8 cellular contexts compared by ENCODE assay signal in genomic region chr2:174546519-174547506, GRCh38. TPM values are rescaled to one million over a fixed set of nuclear protein-coding genes. Genes with fewer than 3 reads are reported as not detected.
DNase-seq lines count a peak whose midpoint lies in the region; ATAC-seq and TF ChIP-seq lines count a peak whose summit lies in the region.

No MANE protein-coding gene starts in this region.

- H4K20me1 ChIP-seq in OCI-LY3 (ENCODE audit: insufficient read depth, low read length), result no peaks in the 10 kb centered on the region

- H3K27ac ChIP-seq in OCI-LY3 (ENCODE audit: low read length) (no peak overlapping the region), body of pancreas (no peak overlapping the region)

- intact Hi-C loops in body of pancreas (cut with DNase I), result no loop called here

- no peak for TF ChIP-seq POLR2A in body of pancreas (IDR thresholded peaks at IDR 0.05)

- no peaks in the 10 kb centered on the region for H3K27me3 ChIP-seq in OCI-LY3 (ENCODE audit: low read depth, low read length)
- no peaks in the 10 kb centered on the region for H3K27me3 ChIP-seq in body of pancreas

- DNase-seq in D341Med (ENCODE audit: low spot score) (peak; percentile 64), body of pancreas (no peak), left kidney (ENCODE audit: low read depth, low spot score) (peak; percentile 39), NCI-H1105 treated with DMSO at 0.1 percent for 48 hours (lab: John Stamatoyannopoulos, UW) (no peak)

- ATAC-seq in GM21825 (IDR thresholded peaks at IDR 0.05; ENCODE audit: unreplicated experiment) (peak; percentile 58), body of pancreas (no peak), GM18520 (IDR thresholded peaks at IDR 0.05; ENCODE audit: unreplicated experiment) (no peak), HG02678 (IDR thresholded peaks at IDR 0.05; ENCODE audit: unreplicated experiment) (no peak)

- H2AFZ ChIP-seq in OCI-LY3 (ENCODE audit: low read depth, low read length), result peak overlapping the region; percentile 42

- H3K79me2 ChIP-seq in OCI-LY3 (ENCODE audit: low read length), result no peaks in the 10 kb centered on the region

- no peak overlapping the region for H3K4me3 ChIP-seq in OCI-LY3 (ENCODE audit: low read length)
- no peak overlapping the region for H3K4me3 ChIP-seq in body of pancreas

- peak; percentile 76 for TF ChIP-seq CTCF in OCI-LY3 (IDR thresholded peaks at IDR 0.05; ENCODE audit: low read depth, low read length)
- TF ChIP-seq CTCF in body of pancreas (IDR thresholded peaks at IDR 0.05), result peak in 4 of 7 experiments; percentile 2 to 31 (median 27)

- no peak overlapping the region for H3K4me2 ChIP-seq in OCI-LY3 (ENCODE audit: low read length)

- WGBS in body of pancreas, 2 donors, result 80 to 82% methylated on average over 21 of the region's 21 CpGs

- H3K9me3 ChIP-seq in OCI-LY3 (ENCODE audit: insufficient read depth, low read length) (no peaks in the 10 kb centered on the region), body of pancreas (no peaks in the 10 kb centered on the region)

- H3K4me1 ChIP-seq in OCI-LY3 (ENCODE audit: low read length), result peaks cover 7% of the 10 kb centered on the region
- H3K4me1 ChIP-seq in body of pancreas, result no peaks in the 10 kb centered on the region

- H3K36me3 ChIP-seq in OCI-LY3 (replicated peaks; ENCODE audit: low read depth, low read length) (no peaks in the 10 kb centered on the region), body of pancreas (replicated peaks in 1 of 2; ENCODE audit: insufficient read depth in 1 of 2, low read depth in 2 of 2) (no peaks in the 10 kb centered on the region)

- no peak overlapping the region for H3K9ac ChIP-seq in OCI-LY3 (ENCODE audit: low read length)

RNA-seq across cellular contexts. Expression of gene WIPF1, which starts 50.8 kb away (rescaled TPM):
- total RNA-seq in body of pancreas, result 10 to 100 TPM in 1 of 2 donors, 1 to 10 TPM in 1; 8.0 to 15.5 TPM

RNA-seq across cellular contexts. Expression of gene GPR155, which starts 60.0 kb away (rescaled TPM):
- 1 to 10 TPM; 4.6 to 8.6 TPM for total RNA-seq in body of pancreas

Comparison
In these comparisons a context has a peak if more than half of its experiments do, and no peak if none do; other contexts are left out.
1. DNase-seq: peak in D341Med (single experiment) and left kidney (single experiment); none in body of pancreas (0 of 4) and NCI-H1105 treated with DMSO at 0.1 percent for 48 hours (single experiment).